8 cellular contexts compared by ENCODE assay signal in genomic region chr20:34834459-34834893, GRCh38. TPM values are rescaled to one million over a fixed set of nuclear protein-coding genes. Genes with fewer than 3 reads are reported as not detected.
DNase-seq lines count a peak whose midpoint lies in the region; ATAC-seq and TF ChIP-seq lines count a peak whose summit lies in the region.

No MANE protein-coding gene starts in this region.

- CTCF ChIA-PET in Panc1 (lab: Charles Lee), result no interaction called here

- ATAC-seq in Panc1, result peak; percentile 79
- ATAC-seq in psoas muscle, result peak in 3 of 4 donors; percentile 46 to 81 (median 66)
- ATAC-seq in GM18867 (IDR thresholded peaks at IDR 0.05; ENCODE audit: unreplicated experiment), result no peak

- H3K4me2 ChIP-seq in fibroblast of lung (ENCODE audit: extremely low read depth, insufficient read depth, low read length), result no peak overlapping the region

- intact Hi-C loops in Panc1 (cut with micrococcal nuclease; ENCODE audit: unreplicated experiment), result loop anchor here (5.0 to 10.0 kb wide), 2 partner anchors 370 to 433 kb away; no protein-coding TSS in a partner anchor
- intact Hi-C loops in psoas muscle (cut with DNase I), result loop anchor here (5.0 to 10.0 kb wide), 6 partner anchors 38 to 440 kb away; partner anchors contain the start of genes GGT7 (in 2 of the 2), MMP24OS (in 1 of the 2) and TRPC4AP (in 1 of the 2)

- no peaks in the 10 kb centered on the region for H3K4me1 ChIP-seq in Panc1 (ENCODE audit: control insufficient read depth, insufficient read depth, low read length)
- no peaks in the 10 kb centered on the region for H3K4me1 ChIP-seq in fibroblast of lung (ENCODE audit: control insufficient read depth, extremely low read depth, insufficient read depth, low read length)
- H3K4me1 ChIP-seq in psoas muscle, result no peaks in the 10 kb centered on the region

- BruUV-seq in Panc1 (replicated peaks; lab: Mats Ljungman, UMichigan), result no TSS peak

- no peaks in the 10 kb centered on the region for H3K36me3 ChIP-seq in Panc1 (ENCODE audit: control insufficient read depth, insufficient read depth, low read length)
- H3K36me3 ChIP-seq in fibroblast of lung (ENCODE audit: control insufficient read depth, insufficient read depth, low read length), result no peaks in the 10 kb centered on the region
- H3K36me3 ChIP-seq in psoas muscle (ENCODE audit: insufficient read depth in 1 of 2, low read depth in 1 of 2), result no peaks in the 10 kb centered on the region

- POLR2A ChIA-PET in Panc1 (lab: Charles Lee), result no interaction called here

- H3K9ac ChIP-seq in fibroblast of lung (ENCODE audit: insufficient read depth, low read length), result no peak overlapping the region

- H3K27ac ChIP-seq in Panc1 (ENCODE audit: low read length) (no peak overlapping the region), fibroblast of lung (ENCODE audit: insufficient read depth, low read length) (no peak overlapping the region), psoas muscle (no peak overlapping the region)

- in situ Hi-C loops in Panc1 (cut with HindIII; ENCODE audit: low pct_unique_long_range_greater_than_20kb, low sequenced_read_pairs), result no loop called here

- DNase-seq in DMS79 treated with DMSO at 0.1 percent for 48 hours (lab: John Stamatoyannopoulos, UW) (peak; percentile 31), Kasumi-1 (lab: John Stamatoyannopoulos, UW) (peak; percentile 48 to 63), Panc1 (ENCODE audit: low read depth, low spot score) (peak; percentile 22), fibroblast of lung (ENCODE audit: low read depth in 2 of 2) (peak; percentile 24 to 60), psoas muscle (no peak), islet precursor cell (no peak)
- DNase-seq in activated effector memory CD4-positive, alpha-beta T cell treated with Interleukin-2 at 50 U/mL for 16 hours, result no peak

- H3K27me3 ChIP-seq in Panc1 (ENCODE audit: control insufficient read depth, insufficient read depth, low read length), result no peaks in the 10 kb centered on the region
- peaks cover 7% of the 10 kb centered on the region for H3K27me3 ChIP-seq in fibroblast of lung (ENCODE audit: control insufficient read depth, insufficient read depth, low read length)
- no peaks in the 10 kb centered on the region for H3K27me3 ChIP-seq in psoas muscle (ENCODE audit: insufficient read depth in 3 of 3, low read length in 2 of 3)

- no peaks in the 10 kb centered on the region for H3K79me2 ChIP-seq in fibroblast of lung (ENCODE audit: control insufficient read depth, insufficient read depth, low read length)

- no peak overlapping the region; a peak in 1 of 4 replicates for H3K4me3 ChIP-seq in Panc1 (ENCODE audit: low read depth in 2 of 2, low read length in 2 of 2)
- H3K4me3 ChIP-seq in fibroblast of lung (replicated peaks in 1 of 4; ENCODE audit: control extremely low read depth in 1 of 4, insufficient read depth in 1 of 4, low read depth in 3 of 4, low read length in 4 of 4), result peak overlapping the region in 1 of 4 experiments; percentile 34
- no peak overlapping the region for H3K4me3 ChIP-seq in psoas muscle

- TF ChIP-seq CTCF in Panc1 (IDR thresholded peaks at IDR 0.05) (peak; percentile 63), fibroblast of lung (conservative IDR thresholded peaks at IDR 0.05 in 1 of 2, IDR thresholded peaks at IDR 0.05 in 1 of 2; ENCODE audit: low read depth in 1 of 2, low read length in 2 of 2) (peak in 1 of 2 donors; percentile 13), psoas muscle (IDR thresholded peaks at IDR 0.05) (peak; percentile 44)

- H4K20me1 ChIP-seq in fibroblast of lung (ENCODE audit: control insufficient read depth, extremely low read depth, insufficient read depth, low read length), result no peaks in the 10 kb centered on the region

- H3K9me3 ChIP-seq in Panc1 (ENCODE audit: control insufficient read depth, insufficient read depth, low read depth, low read length) (no peaks in the 10 kb centered on the region), fibroblast of lung (ENCODE audit: control insufficient read depth, insufficient read depth, low read depth, low read length) (no peaks in the 10 kb centered on the region), psoas muscle (no peaks in the 10 kb centered on the region)

- no peak overlapping the region for H2AFZ ChIP-seq in fibroblast of lung (ENCODE audit: low read length)

- 33% methylated on average over 6 of the region's 6 CpGs for WGBS in psoas muscle, 3 donors

RNA-seq across cellular contexts. Expression of gene NCOA6, which starts 9.0 kb away (rescaled TPM):
- total RNA-seq in Panc1 (2021; ENCODE audit: unreplicated experiment), result 28.9 TPM
- polyA plus RNA-seq in Panc1 (2012; ENCODE audit: insufficient read length), result 20.6 TPM
- total RNA-seq in fibroblast of lung, result 5.9 and 8.1 TPM in 2 replicates
- 12.0 and 14.6 TPM in 2 replicates for polyA plus RNA-seq in fibroblast of lung
- 13.6 and 13.8 TPM in 2 replicates for polyA plus RNA-seq in fibroblast of lung (2012)
- 21.5 and 24.1 TPM in 2 replicates for polyA minus RNA-seq in fibroblast of lung (ENCODE audit: low replicate concordance)
- total RNA-seq in psoas muscle, result 10 to 100 TPM; 11.0 to 15.7 (median 13.0) TPM
- polyA plus RNA-seq in psoas muscle, result 1 to 10 TPM; 5.6 to 7.2 (median 6.9) TPM

RNA-seq across cellular contexts. Expression of gene GGT7, which starts 38.2 kb away (rescaled TPM):
- 11.5 TPM for total RNA-seq in Panc1 (2021; ENCODE audit: unreplicated experiment)
- polyA plus RNA-seq in Panc1 (2012; ENCODE audit: insufficient read length), result 17.0 TPM
- 9.5 and 15.2 TPM in 2 replicates for total RNA-seq in fibroblast of lung
- 8.2 and 10.3 TPM in 2 replicates for polyA plus RNA-seq in fibroblast of lung
- polyA plus RNA-seq in fibroblast of lung (2012), result 15.1 and 19.5 TPM in 2 replicates
- polyA minus RNA-seq in fibroblast of lung (ENCODE audit: low replicate concordance), result 15.0 and 17.3 TPM in 2 replicates
- total RNA-seq in psoas muscle, result 10 to 100 TPM; 12.8 to 36.2 (median 29.0) TPM
- polyA plus RNA-seq in psoas muscle, result 10 to 100 TPM in 2 of 3 donors, 1 to 10 TPM in 1; 4.8 to 32.4 (median 14.3) TPM

RNA-seq across cellular contexts. Expression of gene ACSS2, which starts 41.9 kb away (rescaled TPM):
- 25.4 TPM for total RNA-seq in Panc1 (2021; ENCODE audit: unreplicated experiment)
- 36.0 TPM for polyA plus RNA-seq in Panc1 (2012; ENCODE audit: insufficient read length)
- 50.1 and 129 TPM in 2 replicates for total RNA-seq in fibroblast of lung
- polyA plus RNA-seq in fibroblast of lung, result 52.1 and 59.4 TPM in 2 replicates
- polyA plus RNA-seq in fibroblast of lung (2012), result 43.6 and 54.6 TPM in 2 replicates
- 259 and 291 TPM in 2 replicates for polyA minus RNA-seq in fibroblast of lung (ENCODE audit: low replicate concordance)
- total RNA-seq in psoas muscle, result 100 to 1,000 TPM; 106 to 161 (median 115) TPM
- 10 to 100 TPM; 15.9 to 68.0 (median 56.7) TPM for polyA plus RNA-seq in psoas muscle

Comparison
In these comparisons a context has a peak if more than half of its experiments do, and no peak if none do; other contexts are left out.
1. DNase-seq: peak in DMS79 treated with DMSO at 0.1 percent for 48 hours (single experiment), Kasumi-1 (2 of 2), Panc1 (single experiment) and fibroblast of lung (2 of 2); none in psoas muscle (0 of 2), islet precursor cell (single experiment) and activated effector memory CD4-positive, alpha-beta T cell treated with Interleukin-2 at 50 U/mL for 16 hours (single experiment).